Comparison of ENCODE assay signal across 9 cellular contexts in genomic region chr14:87944987-87945604, GRCh38. TPM values are rescaled to one million over a fixed set of nuclear protein-coding genes. Genes with fewer than 3 reads are reported as not detected.
DNase-seq lines count a peak whose midpoint lies in the region; ATAC-seq and TF ChIP-seq lines count a peak whose summit lies in the region.
"Had no signal": no experiment of that assay in that cellular context is flagged by ENCODE, and none has a peak within 500 bp of the region (broad histone marks: within the 10 kb centered on the region; RNA-seq: fewer than 3 reads in every experiment).

No MANE protein-coding gene starts in this region.

- no peak overlapping the region for H2AFZ ChIP-seq in Karpas-422 (ENCODE audit: low read length)

- no peaks in the 10 kb centered on the region for H4K20me1 ChIP-seq in Karpas-422 (ENCODE audit: insufficient read depth, low read depth, low read length)

- no peak overlapping the region for H3K4me3 ChIP-seq in Karpas-422 (ENCODE audit: low read length)
- H3K4me3 ChIP-seq in gastroesophageal sphincter: no peak overlapping the region
- no peak overlapping the region for H3K4me3 ChIP-seq in skeletal muscle cell (ENCODE audit: low read depth, low read length)

- TF ChIP-seq POLR2A in gastroesophageal sphincter (IDR thresholded peaks at IDR 0.05): no peak

- WGBS in gastroesophageal sphincter (ENCODE audit: low coverage in 1 of 2), 2 donors: 27% methylated on average over 4 of the region's 4 CpGs

- no peaks in the 10 kb centered on the region for H3K9me3 ChIP-seq in Karpas-422 (ENCODE audit: low read length)
- no peaks in the 10 kb centered on the region for H3K9me3 ChIP-seq in T-helper 17 cell (ENCODE audit: control insufficient read depth, low read length, poor library complexity, severe bottlenecking)
- H3K9me3 ChIP-seq in gastroesophageal sphincter: no peaks in the 10 kb centered on the region

- H3K27ac ChIP-seq in Karpas-422 (ENCODE audit: low read length): no peak overlapping the region
- H3K27ac ChIP-seq in gastroesophageal sphincter: no peak overlapping the region

- H3K4me3 Mint-ChIP-seq in T-helper 17 cell: no peak overlapping the region
- H3K4me3 Mint-ChIP-seq: activated B cell treated with CpG ODN at 0.5 μM for 24 hours had no signal

- no peaks in the 10 kb centered on the region for H3K9me2 ChIP-seq in Karpas-422 (replicated peaks; ENCODE audit: insufficient read depth, low read length)

- H3K79me2 ChIP-seq in Karpas-422 (ENCODE audit: low read length): no peaks in the 10 kb centered on the region

- TF ChIP-seq CTCF in gastroesophageal sphincter (IDR thresholded peaks at IDR 0.05): peak; percentile 27 to 61 (median 58)

- H3K9ac ChIP-seq in Karpas-422 (ENCODE audit: low read length): no peak overlapping the region

- ATAC-seq in T-helper 17 cell: peak; percentile 69
- no peak for ATAC-seq in gastroesophageal sphincter

- H3K36me3 Mint-ChIP-seq in T-helper 17 cell (ENCODE audit: low read depth): peaks cover 14% of the 10 kb centered on the region

- no peaks in the 10 kb centered on the region for H3K36me3 ChIP-seq in Karpas-422 (ENCODE audit: insufficient read depth, low read length)
- H3K36me3 ChIP-seq in gastroesophageal sphincter: peaks cover 0 to 84% of the 10 kb centered on the region in 2 donors

- DNase-seq in Daoy (ENCODE audit: low read depth) (peak; percentile 40), Karpas-422 (peak; percentile 84), T-helper 17 cell (no peak), skeletal muscle cell (ENCODE audit: low read depth) (peak; percentile 8), islet precursor cell (no peak), NCI-H1048 (lab: John Stamatoyannopoulos, UW) (no peak)
- no peak for DNase-seq in activated CD4-positive, CD25-positive, alpha-beta regulatory T cell (lab: John Stamatoyannopoulos, UW)
- DNase-seq: activated B cell treated with CpG ODN at 0.5 μM for 24 hours had no signal

- H3K4me2 ChIP-seq in Karpas-422 (ENCODE audit: low read depth, low read length, poor library complexity, severe bottlenecking): no peak overlapping the region

- peak overlapping the region; percentile 49 for H3K27ac Mint-ChIP-seq in T-helper 17 cell
- H3K27ac Mint-ChIP-seq: activated B cell treated with CpG ODN at 0.5 μM for 24 hours had no signal

- H3K27me3 Mint-ChIP-seq in T-helper 17 cell: no peaks in the 10 kb centered on the region
- H3K27me3 Mint-ChIP-seq: activated B cell treated with CpG ODN at 0.5 μM for 24 hours had no signal

- H3K4me1 ChIP-seq in Karpas-422 (ENCODE audit: low read length) (peaks cover 13% of the 10 kb centered on the region), gastroesophageal sphincter (no peaks in the 10 kb centered on the region)

- H3K4me1 Mint-ChIP-seq in T-helper 17 cell: peaks cover 12% of the 10 kb centered on the region
- H3K4me1 Mint-ChIP-seq: activated B cell treated with CpG ODN at 0.5 μM for 24 hours had no signal

- H3K27me3 ChIP-seq in Karpas-422 (ENCODE audit: low read length) (no peaks in the 10 kb centered on the region), gastroesophageal sphincter (no peaks in the 10 kb centered on the region)

- TF ChIP-seq EP300 in gastroesophageal sphincter (IDR thresholded peaks at IDR 0.05): no peak

RNA-seq across cellular contexts. Expression of gene GALC, which starts 47.9 kb away (rescaled TPM):
- 16.8 and 19.3 TPM in 2 replicates for total RNA-seq in Daoy (2014; rRNA removed; shearing (Covaris generic))
- 20.3 and 33.4 TPM in 2 replicates for total RNA-seq in Karpas-422 (2014; rRNA removed; shearing (Covaris generic); ENCODE audit: low replicate concordance)
- total RNA-seq in T-helper 17 cell (10 to 100 TPM; 33.1 to 36.5 TPM), gastroesophageal sphincter (10 to 100 TPM; 13.7 to 19.9 (median 16.6) TPM)

RNA-seq across cellular contexts. Expression of gene GPR65, which starts 59.8 kb away (rescaled TPM):
- total RNA-seq in Daoy (2014; rRNA removed; shearing (Covaris generic)): 0.03 TPM in 1 of 2 replicates, not detected in the other
- total RNA-seq in Karpas-422 (2014; rRNA removed; shearing (Covaris generic); ENCODE audit: low replicate concordance): 4.4 and 8.1 TPM in 2 replicates
- total RNA-seq in T-helper 17 cell (10 to 100 TPM; 14.9 to 16.6 TPM), gastroesophageal sphincter (1 to 10 TPM in 1 of 4 donors, under 1 TPM in 3; 0.47 to 1.5 (median 0.52) TPM)

Comparison
In these comparisons a context has a peak if more than half of its experiments do, and no peak if none do; other contexts are left out.
1. DNase-seq: peak in Daoy (single experiment), Karpas-422 (single experiment) and skeletal muscle cell (single experiment); none in T-helper 17 cell (0 of 3), activated CD4-positive, CD25-positive, alpha-beta regulatory T cell (0 of 4), islet precursor cell (single experiment) and NCI-H1048 (single experiment).